9 cellular contexts compared by ENCODE assay signal in genomic region chr3:63933459-63933858, GRCh38. TPM values are rescaled to one million over a fixed set of nuclear protein-coding genes. Genes with fewer than 3 reads are reported as not detected.
A peak's percentile ranks its signal among the peaks of the same experiment; 100 is the strongest.
DNase-seq lines count a peak whose midpoint lies in the region; ATAC-seq, FAIRE-seq and TF ChIP-seq lines count a peak whose summit lies in the region.
"Had no signal": no experiment of that assay in that cellular context is flagged by ENCODE, and none has a peak within 500 bp of the region (broad histone marks: within the 10 kb centered on the region; RNA-seq: fewer than 3 reads in every experiment).

No MANE protein-coding gene starts in this region.

- FAIRE-seq in small intestine (lab: Jason Lieb, UNC): no peak

- TF ChIP-seq CTCF in nephron progenitor cell (IDR thresholded peaks at IDR 0.05) (no peak), HFFc6 (IDR thresholded peaks at IDR 0.05) (no peak)

- H3K4me3 Mint-ChIP-seq in nephron progenitor cell: no peak overlapping the region
- no peak overlapping the region for H3K4me3 Mint-ChIP-seq in HFFc6

- H3K4me1 ChIP-seq in small intestine (ENCODE audit: control insufficient read depth in 2 of 2, insufficient read depth in 1 of 2, low read depth in 1 of 2, low read length in 1 of 2): peaks cover 7 to 13% of the 10 kb centered on the region in 2 donors

- H3K27me3 Mint-ChIP-seq in nephron progenitor cell (ENCODE audit: low read depth, poor library complexity) (no peaks in the 10 kb centered on the region), HFFc6 (ENCODE audit: insufficient read depth) (no peaks in the 10 kb centered on the region)

- WGBS in small intestine, 3 donors: 94 to 100% (median 99%) methylated on average over 1 of the region's 1 CpG

- no peaks in the 10 kb centered on the region for H3K27me3 ChIP-seq in small intestine (ENCODE audit: control insufficient read depth in 2 of 2, insufficient read depth in 2 of 2, low read length in 2 of 2)
- H3K27me3 ChIP-seq: heart right ventricle had no signal

- no peak overlapping the region for H3K27ac ChIP-seq in small intestine (ENCODE audit: low read depth in 1 of 2, low read length in 1 of 2)

- DNase-seq in NOMO-1 treated with DMSO at 0.1 percent for 48 hours (lab: John Stamatoyannopoulos, UW; ENCODE audit: unreplicated experiment) (peak; percentile 80), nephron progenitor cell (no peak), NCI-H226 (no peak), NCI-H446 (lab: John Stamatoyannopoulos, UW) (no peak), small intestine (no peak), HFFc6 (no peak)

- H3K9me3 ChIP-seq in small intestine (ENCODE audit: control insufficient read depth, low read depth): no peaks in the 10 kb centered on the region
- H3K9me3 ChIP-seq: heart right ventricle had no signal

- ATAC-seq in GM18873 (IDR thresholded peaks at IDR 0.05; ENCODE audit: low FRiP score, unreplicated experiment) (peak; percentile 43), HG02759 (IDR thresholded peaks at IDR 0.05; ENCODE audit: unreplicated experiment) (peak; percentile 60)

- H3K4me3 ChIP-seq in small intestine (ENCODE audit: low read depth in 1 of 2, low read length in 2 of 2): no peak overlapping the region

- H3K4me1 Mint-ChIP-seq in nephron progenitor cell (peaks cover 71% of the 10 kb centered on the region), HFFc6 (ENCODE audit: low read depth) (peaks cover 36% of the 10 kb centered on the region)

- H3K27ac Mint-ChIP-seq in nephron progenitor cell (peak overlapping the region; percentile 68), HFFc6 (no peak overlapping the region)

- H3K9me3 Mint-ChIP-seq in nephron progenitor cell (no peaks in the 10 kb centered on the region), HFFc6 (no peaks in the 10 kb centered on the region)

- no peaks in the 10 kb centered on the region for H3K36me3 Mint-ChIP-seq in nephron progenitor cell (ENCODE audit: low read depth)
- H3K36me3 Mint-ChIP-seq in HFFc6 (ENCODE audit: low read depth): peaks cover 12% of the 10 kb centered on the region; the same call in 1 of the 2 replicates

- no peaks in the 10 kb centered on the region for H3K36me3 ChIP-seq in small intestine (ENCODE audit: control insufficient read depth in 2 of 2, insufficient read depth in 2 of 2, low read length in 2 of 2)

RNA-seq across cellular contexts. Expression of gene SCAANT1, which starts 21.3 kb away (rescaled TPM):
- not detected for polyA plus RNA-seq in small intestine
- not detected for total RNA-seq in HFFc6 (2021; fragmentation: NEBNext Ultra II Directional; extraction: Animal tissue kit (Norgen Biotek cat#: 25700))
- total RNA-seq: heart right ventricle had no signal
- polyA plus RNA-seq: heart right ventricle had no signal
